ENCODE assay signal across 8 cellular contexts in the genomic region with DNA sequence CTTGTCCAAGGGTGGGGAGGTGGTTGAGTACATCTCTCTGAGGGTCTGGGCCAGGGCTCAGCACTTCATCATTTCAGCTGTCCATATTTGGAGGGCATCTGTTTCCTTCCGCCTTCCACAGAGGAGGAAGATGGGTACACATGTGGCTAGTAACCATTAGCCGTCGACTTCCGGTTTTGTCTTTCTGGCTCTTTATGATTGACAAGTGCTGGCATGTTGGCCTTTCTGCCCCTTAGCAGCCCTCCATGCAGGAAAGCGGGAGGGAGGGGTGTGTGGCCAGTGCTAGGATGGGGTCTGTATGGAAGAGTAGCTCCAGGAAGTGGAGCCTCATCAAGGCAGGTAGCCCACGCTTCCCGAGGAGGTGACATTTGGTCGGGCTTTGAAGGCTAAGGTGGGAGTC.
DNase-seq lines count a peak whose midpoint lies in the region; TF ChIP-seq lines count a peak whose summit lies in the region.

No MANE protein-coding gene starts in this region.

- TF ChIP-seq POLR2A in Peyer's patch (IDR thresholded peaks at IDR 0.05), result no peak

- no peaks in the 10 kb centered on the region for H3K36me3 ChIP-seq in Peyer's patch

- H3K27me3 ChIP-seq in Peyer's patch, result no peaks in the 10 kb centered on the region

- peaks cover 3 to 35% (median 27%) of the 10 kb centered on the region in 4 donors for H3K4me1 ChIP-seq in Peyer's patch

- no peak overlapping the region for H3K4me3 ChIP-seq in Peyer's patch

- peak overlapping the region; percentile 74 to 88 (median 79) for H3K27ac ChIP-seq in Peyer's patch

- no peak for TF ChIP-seq CTCF in Peyer's patch (IDR thresholded peaks at IDR 0.05)

- DNase-seq in activated naive CD4-positive, alpha-beta T cell treated with Interleukin-2 at 50 U/mL for 16 hours, result peak; percentile 24
- DNase-seq in activated naive CD4-positive, alpha-beta T cell treated with anti-CD3 and anti-CD28 coated beads, Interleukin-2, amount 50 U/mL, for 16 hours, result no peak
- DNase-seq in Peyer's patch (peak in 2 of 3 donors; percentile 69 to 73), globus pallidus (ENCODE audit: low spot score) (no peak), amygdala (lab: John Stamatoyannopoulos, UW) (no peak), NCI-H82 (lab: John Stamatoyannopoulos, UW) (no peak)
- DNase-seq in effector CD4-positive, alpha-beta T cell, result peak; percentile 20
- peak; percentile 51 for DNase-seq in stimulated activated CD8-positive, alpha-beta memory T cell treated with anti-CD3 and anti-CD28 coated beads, Interleukin-4, amount 100 ng/mL, for 48 hours

- H3K9me3 ChIP-seq in Peyer's patch, result no peaks in the 10 kb centered on the region

Comparison
In these comparisons a context has a peak if more than half of its experiments do, and no peak if none do; other contexts are left out.
1. DNase-seq: peak in activated naive CD4-positive, alpha-beta T cell treated with Interleukin-2 at 50 U/mL for 16 hours (single experiment), Peyer's patch (2 of 3), effector CD4-positive, alpha-beta T cell (single experiment) and stimulated activated CD8-positive, alpha-beta memory T cell treated with anti-CD3 and anti-CD28 coated beads, Interleukin-4, amount 100 ng/mL, for 48 hours (single experiment); none in activated naive CD4-positive, alpha-beta T cell treated with anti-CD3 and anti-CD28 coated beads, Interleukin-2, amount 50 U/mL, for 16 hours (single experiment), globus pallidus (single experiment), amygdala (0 of 56) and NCI-H82 (single experiment).